31 cellular contexts compared by ENCODE assay signal in genomic region chr7:97842006-97842405, GRCh38.
"Had no signal": no experiment of that assay in that cellular context is flagged by ENCODE, and none has a peak within 500 bp of the region (broad histone marks: within the 10 kb centered on the region; RNA-seq: fewer than 3 reads in every experiment).

No MANE protein-coding gene starts in this region.

- H3K36me3 ChIP-seq: brain microvascular endothelial cell, esophagus squamous epithelium, heart left ventricle, WERI-Rb-1 had no signal

- H3K27ac Mint-ChIP-seq: activated B cell treated with CpG ODN at 0.5 μM for 24 hours; activated CD8-positive, alpha-beta T cell treated with anti-CD3 and anti-CD28 coated beads for 36 hours; activated naive CD8-positive, alpha-beta T cell; activated T-helper 17 cell treated with anti-CD3 and anti-CD28 coated beads, Interleukin-2, amount 50 U/mL, for 72 hours; dendritic cell treated with granulocyte-macrophage colony-stimulating factor and Interleukin-4, amounts not matched to agents 40 ng/mL and 50 ng/mL, for 4 days; endodermal cell; T-helper 17 cell; T-helper 2 cell treated with Interferon-gamma antibody and Interleukin-4, amounts not matched to agents 5 μg/mL and 100 μg/mL, for 36 hours had no signal

- H3K27ac ChIP-seq: brain microvascular endothelial cell, coronary artery, dorsolateral prefrontal cortex, epithelial cell of prostate, esophagus squamous epithelium, heart left ventricle, WERI-Rb-1 had no signal

- H3K36me3 Mint-ChIP-seq: activated naive CD8-positive, alpha-beta T cell had no signal

- H3K4me3 Mint-ChIP-seq: activated B cell treated with CpG ODN at 0.5 μM for 24 hours; activated CD8-positive, alpha-beta T cell treated with anti-CD3 and anti-CD28 coated beads for 36 hours; activated naive CD8-positive, alpha-beta T cell; activated T-cell treated with anti-CD3 and anti-CD28 coated beads, Interleukin-2, amount 50 U/mL, for 4 hours; activated T-helper 17 cell treated with anti-CD3 and anti-CD28 coated beads, Interleukin-2, amount 50 U/mL, for 72 hours; central memory CD8-positive, alpha-beta T cell; dendritic cell treated with granulocyte-macrophage colony-stimulating factor and Interleukin-4, amounts not matched to agents 40 ng/mL and 50 ng/mL, for 4 days; endodermal cell; T-helper 17 cell; T-helper 2 cell treated with Interferon-gamma antibody and Interleukin-4, amounts not matched to agents 5 μg/mL and 100 μg/mL, for 36 hours had no signal

- H3K27me3 ChIP-seq: brain microvascular endothelial cell had no signal

- H3K9me3 ChIP-seq: esophagus squamous epithelium, heart left ventricle had no signal

- H3K4me1 ChIP-seq: esophagus squamous epithelium, heart left ventricle had no signal

- H3K9me3 Mint-ChIP-seq: activated B cell treated with CpG ODN at 0.5 μM for 24 hours; activated CD8-positive, alpha-beta T cell treated with anti-CD3 and anti-CD28 coated beads for 36 hours; activated T-cell treated with anti-CD3 and anti-CD28 coated beads, Interleukin-2, amount 50 U/mL, for 4 hours; activated T-helper 17 cell treated with anti-CD3 and anti-CD28 coated beads, Interleukin-2, amount 50 U/mL, for 72 hours; central memory CD8-positive, alpha-beta T cell; dendritic cell treated with granulocyte-macrophage colony-stimulating factor and Interleukin-4, amounts not matched to agents 40 ng/mL and 50 ng/mL, for 4 days; T-helper 2 cell treated with Interferon-gamma antibody and Interleukin-4, amounts not matched to agents 5 μg/mL and 100 μg/mL, for 36 hours had no signal

- H3K4me1 Mint-ChIP-seq: activated B cell treated with CpG ODN at 0.5 μM for 24 hours; activated T-helper 17 cell treated with anti-CD3 and anti-CD28 coated beads, Interleukin-2, amount 50 U/mL, for 72 hours; central memory CD8-positive, alpha-beta T cell; endodermal cell had no signal

- DNase-seq: activated B cell treated with CpG ODN at 0.5 μM for 24 hours; activated CD4-positive, alpha-beta T cell treated with anti-CD3 and anti-CD28 coated beads for 48 hours; activated CD4-positive, alpha-beta T cell treated with anti-CD3 and anti-CD28 coated beads, Interleukin-2, amount 50 U/mL, for 1 hour; activated CD4-positive, alpha-beta T cell treated with anti-CD3 and anti-CD28 coated beads, Interleukin-2, amount 50 U/mL, for 48 hours; activated CD8-positive, alpha-beta memory T cell treated with anti-CD3 and anti-CD28 coated beads for 24 hours; activated CD8-positive, alpha-beta T cell treated with anti-CD3 and anti-CD28 coated beads for 36 hours; activated effector memory CD4-positive, alpha-beta T cell treated with Interleukin-2 at 50 U/mL for 16 hours; activated gamma-delta T cell treated with Interleukin-2 at 50 U/mL for 16 hours; activated naive CD4-positive, alpha-beta T cell treated with anti-CD3 and anti-CD28 coated beads, Interleukin-2, amount 50 U/mL, for 16 hours; activated naive CD4-positive, alpha-beta T cell treated with Interleukin-2 at 50 U/mL for 16 hours; activated T-cell treated with anti-CD3 and anti-CD28 coated beads, Interleukin-2, amount 50 U/mL, for 4 hours; amniotic stem cell; anterior cingulate cortex; brain microvascular endothelial cell; dorsolateral prefrontal cortex; effector memory CD4-positive, alpha-beta T cell; endodermal cell; esophagus squamous epithelium; glutamatergic neuron; heart left ventricle; T-helper 1 cell; T-helper 17 cell; T1000; WERI-Rb-1 had no signal

- H3K4me3 ChIP-seq: coronary artery, dorsolateral prefrontal cortex, esophagus squamous epithelium, heart left ventricle had no signal
